1 cellular context compared by ENCODE assay signal in the genomic region with DNA sequence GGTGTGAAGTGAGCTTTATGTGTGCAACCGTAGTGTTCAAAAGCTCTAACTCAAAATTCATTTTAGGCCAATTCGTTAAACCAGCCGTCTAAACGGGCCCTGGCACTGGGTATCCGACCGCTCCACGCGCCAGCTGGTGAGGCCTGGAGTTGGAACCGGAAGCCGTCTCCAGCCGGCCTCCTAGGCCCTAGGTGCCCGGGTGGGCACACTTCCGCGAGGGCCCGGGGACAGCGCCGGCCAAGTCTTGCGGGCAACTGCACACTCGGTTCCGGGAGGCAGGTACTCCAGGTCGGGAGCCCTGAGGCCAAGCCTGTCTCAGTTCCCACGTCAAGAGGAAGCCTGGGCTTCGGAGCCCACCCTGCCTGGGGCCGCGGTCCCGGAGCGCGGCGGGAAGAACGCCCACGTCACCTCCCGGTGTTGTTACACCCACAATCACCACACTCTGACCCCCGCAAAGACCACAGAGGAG.
TF ChIP-seq lines count a peak whose summit lies in the region.

No MANE protein-coding gene starts in this region.

TF ChIP-seq in IMR-90, 13 proteins besides CTCF, POLR2A, EP300 and RAD21:
- TF ChIP-seq, protein P1, sequence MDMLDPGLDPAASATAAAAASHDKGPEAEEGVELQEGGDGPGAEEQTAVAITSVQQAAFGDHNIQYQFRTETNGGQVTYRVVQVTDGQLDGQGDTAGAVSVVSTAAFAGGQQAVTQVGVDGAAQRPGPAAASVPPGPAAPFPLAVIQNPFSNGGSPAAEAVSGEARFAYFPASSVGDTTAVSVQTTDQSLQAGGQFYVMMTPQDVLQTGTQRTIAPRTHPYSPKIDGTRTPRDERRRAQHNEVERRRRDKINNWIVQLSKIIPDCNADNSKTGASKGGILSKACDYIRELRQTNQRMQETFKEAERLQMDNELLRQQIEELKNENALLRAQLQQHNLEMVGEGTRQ (IDR thresholded peaks at IDR 0.05; ENCODE audit: low read depth, low read length): no peak
- no peak for TF ChIP-seq CHD1 (IDR thresholded peaks at IDR 0.05; ENCODE audit: low read depth, low read length)
- TF ChIP-seq MAZ (IDR thresholded peaks at IDR 0.05; ENCODE audit: borderline replicate concordance, low read depth, low read length): no peak
- TF ChIP-seq SMC3 (IDR thresholded peaks at IDR 0.05; ENCODE audit: low read depth, low read length): no peak
- TF ChIP-seq RFX5 (IDR thresholded peaks at IDR 0.05; ENCODE audit: low read depth, low read length): no peak
- no peak for TF ChIP-seq MAFK (IDR thresholded peaks at IDR 0.05; ENCODE audit: low read depth, low read length)
- no peak for TF ChIP-seq MXI1 (IDR thresholded peaks at IDR 0.05; ENCODE audit: borderline replicate concordance, low read depth, low read length)
- TF ChIP-seq CEBPB (IDR thresholded peaks at IDR 0.05; ENCODE audit: low read depth, low read length): no peak
- TF ChIP-seq RCOR1 (IDR thresholded peaks at IDR 0.05; ENCODE audit: insufficient replicate concordance, low read length): no peak
- TF ChIP-seq, protein P2, sequence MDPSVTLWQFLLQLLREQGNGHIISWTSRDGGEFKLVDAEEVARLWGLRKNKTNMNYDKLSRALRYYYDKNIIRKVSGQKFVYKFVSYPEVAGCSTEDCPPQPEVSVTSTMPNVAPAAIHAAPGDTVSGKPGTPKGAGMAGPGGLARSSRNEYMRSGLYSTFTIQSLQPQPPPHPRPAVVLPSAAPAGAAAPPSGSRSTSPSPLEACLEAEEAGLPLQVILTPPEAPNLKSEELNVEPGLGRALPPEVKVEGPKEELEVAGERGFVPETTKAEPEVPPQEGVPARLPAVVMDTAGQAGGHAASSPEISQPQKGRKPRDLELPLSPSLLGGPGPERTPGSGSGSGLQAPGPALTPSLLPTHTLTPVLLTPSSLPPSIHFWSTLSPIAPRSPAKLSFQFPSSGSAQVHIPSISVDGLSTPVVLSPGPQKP (IDR thresholded peaks at IDR 0.05; ENCODE audit: borderline replicate concordance, low read depth, low read length): no peak
